Comparison of ENCODE assay signal across 13 cellular contexts in genomic region chr6:70673601-70674000, GRCh38. TPM values are rescaled to one million over a fixed set of nuclear protein-coding genes. Genes with fewer than 3 reads are reported as not detected.
DNase-seq lines count a peak whose midpoint lies in the region; ATAC-seq and TF ChIP-seq lines count a peak whose summit lies in the region.
"Had no signal": no experiment of that assay in that cellular context is flagged by ENCODE, and none has a peak within 500 bp of the region (broad histone marks: within the 10 kb centered on the region; RNA-seq: fewer than 3 reads in every experiment).

No MANE protein-coding gene starts in this region.

- POLR2A ChIA-PET in CD4-positive, alpha-beta T cell (lab: Charles Lee) = no interaction called here
- POLR2A ChIA-PET in CD4-positive, alpha-beta memory T cell (lab: Charles Lee; ENCODE audit: partially characterized antibody) = no interaction called here
- POLR2A ChIA-PET in A673 (lab: Charles Lee; ENCODE audit: low non-redundant PET) = no interaction called here

- H3K27me3 Mint-ChIP-seq in CD4-positive, alpha-beta T cell = no peaks in the 10 kb centered on the region
- no peaks in the 10 kb centered on the region for H3K27me3 Mint-ChIP-seq in activated naive CD8-positive, alpha-beta T cell treated with anti-CD3 and anti-CD28 coated beads, Interleukin-2, amount 50 U/mL, for 24 hours
- H3K27me3 Mint-ChIP-seq in CD4-positive, alpha-beta memory T cell = no peaks in the 10 kb centered on the region
- H3K27me3 Mint-ChIP-seq: dendritic cell treated with granulocyte-macrophage colony-stimulating factor and Interleukin-4, amounts not matched to agents 40 ng/mL and 50 ng/mL, for 4 days had no signal

- no peak overlapping the region for H3K4me3 Mint-ChIP-seq in CD4-positive, alpha-beta T cell
- peak overlapping the region; percentile 46 for H3K4me3 Mint-ChIP-seq in activated naive CD8-positive, alpha-beta T cell treated with anti-CD3 and anti-CD28 coated beads, Interleukin-2, amount 50 U/mL, for 24 hours
- peak overlapping the region in 4 of 8 donors; percentile 16 to 71 (median 56) for H3K4me3 Mint-ChIP-seq in CD4-positive, alpha-beta memory T cell
- H3K4me3 Mint-ChIP-seq: dendritic cell treated with granulocyte-macrophage colony-stimulating factor and Interleukin-4, amounts not matched to agents 40 ng/mL and 50 ng/mL, for 4 days had no signal

- H3K36me3 ChIP-seq in HUES6 (ENCODE audit: control insufficient read depth, insufficient read depth, low read length) = no peaks in the 10 kb centered on the region
- H3K36me3 ChIP-seq in CD4-positive, alpha-beta memory T cell (ENCODE audit: insufficient read depth, low read length) = no peaks in the 10 kb centered on the region
- H3K36me3 ChIP-seq in A673 (ENCODE audit: insufficient read depth, low read length, poor library complexity, severe bottlenecking) = no peaks in the 10 kb centered on the region
- no peaks in the 10 kb centered on the region for H3K36me3 ChIP-seq in left lung

- BruUV-seq in A673 (replicated peaks; lab: Mats Ljungman, UMichigan) = no TSS peak

- H3K9me3 ChIP-seq in CD4-positive, alpha-beta T cell (ENCODE audit: control insufficient read depth, low read length) = no peaks in the 10 kb centered on the region
- H3K9me3 ChIP-seq in HUES6 (ENCODE audit: control insufficient read depth, insufficient read depth, low read depth, low read length) = peaks cover 4% of the 10 kb centered on the region; the same call in 1 of the 2 replicates
- H3K9me3 ChIP-seq in CD4-positive, alpha-beta memory T cell (ENCODE audit: control insufficient read depth in 1 of 2, low read length in 2 of 2) = no peaks in the 10 kb centered on the region
- H3K9me3 ChIP-seq in A673 (ENCODE audit: low read depth, low read length, poor library complexity, severe bottlenecking) = no peaks in the 10 kb centered on the region
- no peaks in the 10 kb centered on the region for H3K9me3 ChIP-seq in left lung

- intact Hi-C loops in CD4-positive, alpha-beta T cell (cut with DNase I, micrococcal nuclease) = no loop called here
- intact Hi-C loops in CD4-positive, alpha-beta memory T cell (cut with micrococcal nuclease) = no loop called here
- intact Hi-C loops in A673 (cut with micrococcal nuclease; ENCODE audit: unreplicated experiment) (no loop called here), left lung (cut with DNase I) (no loop called here)

- H3K27me3 ChIP-seq in CD4-positive, alpha-beta T cell (ENCODE audit: control insufficient read depth, insufficient read depth, low read length) = no peaks in the 10 kb centered on the region
- H3K27me3 ChIP-seq in HUES6 (ENCODE audit: control insufficient read depth, insufficient read depth, low read length) (no peaks in the 10 kb centered on the region), A673 (replicated peaks; ENCODE audit: insufficient read depth, low read depth, low read length, poor library complexity) (no peaks in the 10 kb centered on the region), left lung (no peaks in the 10 kb centered on the region)
- H3K27me3 ChIP-seq in CD4-positive, alpha-beta memory T cell (ENCODE audit: insufficient read depth, low read length) = no peaks in the 10 kb centered on the region

- no peak for ATAC-seq in CD4-positive, alpha-beta T cell (ENCODE audit: poor library complexity)
- ATAC-seq in activated naive CD8-positive, alpha-beta T cell treated with anti-CD3 and anti-CD28 coated beads, Interleukin-2, amount 50 U/mL, for 24 hours = peak; percentile 80
- no peak for ATAC-seq in left lung
- ATAC-seq: sciatic nerve had no signal

- no peak for TF ChIP-seq CTCF in CD4-positive, alpha-beta T cell (IDR thresholded peaks at IDR 0.05)
- TF ChIP-seq CTCF in A673 (conservative IDR thresholded peaks at IDR 0.05; ENCODE audit: low read depth, low read length) (no peak), left lung (IDR thresholded peaks at IDR 0.05) (no peak)

- H3K4me1 ChIP-seq in HUES6 (ENCODE audit: control insufficient read depth, insufficient read depth, low read length) = peaks cover 30% of the 10 kb centered on the region
- H3K4me1 ChIP-seq in CD4-positive, alpha-beta memory T cell (ENCODE audit: insufficient read depth, low read length) = peaks cover 84% of the 10 kb centered on the region
- H3K4me1 ChIP-seq in A673 (ENCODE audit: insufficient read depth, low read length, poor library complexity, severe bottlenecking) = no peaks in the 10 kb centered on the region
- peaks cover 0 to 27% of the 10 kb centered on the region in 2 donors for H3K4me1 ChIP-seq in left lung

- no peaks in the 10 kb centered on the region for H3K36me3 Mint-ChIP-seq in CD4-positive, alpha-beta T cell (ENCODE audit: low read depth)
- no peaks in the 10 kb centered on the region for H3K36me3 Mint-ChIP-seq in activated naive CD8-positive, alpha-beta T cell treated with anti-CD3 and anti-CD28 coated beads, Interleukin-2, amount 50 U/mL, for 24 hours (ENCODE audit: low read depth)
- peaks cover 0 to 6% of the 10 kb centered on the region in 2 donors for H3K36me3 Mint-ChIP-seq in CD4-positive, alpha-beta memory T cell

- peak overlapping the region; percentile 17 for H3K27ac Mint-ChIP-seq in CD4-positive, alpha-beta T cell
- H3K27ac Mint-ChIP-seq in activated naive CD8-positive, alpha-beta T cell treated with anti-CD3 and anti-CD28 coated beads, Interleukin-2, amount 50 U/mL, for 24 hours = no peak overlapping the region
- H3K27ac Mint-ChIP-seq in CD4-positive, alpha-beta memory T cell = peak overlapping the region in 2 of 7 donors; percentile 24 to 28
- H3K27ac Mint-ChIP-seq: dendritic cell treated with granulocyte-macrophage colony-stimulating factor and Interleukin-4, amounts not matched to agents 40 ng/mL and 50 ng/mL, for 4 days had no signal

- no peaks in the 10 kb centered on the region for H3K9me3 Mint-ChIP-seq in CD4-positive, alpha-beta T cell
- no peaks in the 10 kb centered on the region for H3K9me3 Mint-ChIP-seq in activated naive CD8-positive, alpha-beta T cell treated with anti-CD3 and anti-CD28 coated beads, Interleukin-2, amount 50 U/mL, for 24 hours
- peaks cover 0 to 2% (median 0%) of the 10 kb centered on the region in 8 donors for H3K9me3 Mint-ChIP-seq in CD4-positive, alpha-beta memory T cell
- H3K9me3 Mint-ChIP-seq: dendritic cell treated with granulocyte-macrophage colony-stimulating factor and Interleukin-4, amounts not matched to agents 40 ng/mL and 50 ng/mL, for 4 days had no signal

- no peak overlapping the region for H3K9ac ChIP-seq in HUES6 (ENCODE audit: low read length)

- no peak for DNase-seq in CD4-positive, alpha-beta T cell
- no peak for DNase-seq in activated naive CD8-positive, alpha-beta T cell treated with anti-CD3 and anti-CD28 coated beads, Interleukin-2, amount 50 U/mL, for 24 hours
- peak; percentile 22 for DNase-seq in glomerular visceral epithelial cell (ENCODE audit: extremely low spot score)
- no peak for DNase-seq in CD4-positive, alpha-beta memory T cell
- no peak for DNase-seq in activated effector memory CD4-positive, alpha-beta T cell treated with Interleukin-2 at 50 U/mL for 16 hours
- DNase-seq in A673 (ENCODE audit: low spot score) = no peak
- DNase-seq in left lung = no peak
- DNase-seq: activated effector memory CD4-positive, alpha-beta T cell treated with anti-CD3 and anti-CD28 coated beads, Interleukin-2, amount 50 U/mL, for 16 hours; COR-L47; NCI-H187 had no signal

- peaks cover 76% of the 10 kb centered on the region for H3K4me1 Mint-ChIP-seq in CD4-positive, alpha-beta T cell (ENCODE audit: low read depth)
- peaks cover 57% of the 10 kb centered on the region for H3K4me1 Mint-ChIP-seq in activated naive CD8-positive, alpha-beta T cell treated with anti-CD3 and anti-CD28 coated beads, Interleukin-2, amount 50 U/mL, for 24 hours
- H3K4me1 Mint-ChIP-seq in CD4-positive, alpha-beta memory T cell = peaks cover 57 to 88% (median 65%) of the 10 kb centered on the region in 4 donors

- H3K27ac ChIP-seq in CD4-positive, alpha-beta T cell (ENCODE audit: low read depth, low read length) = no peak overlapping the region
- H3K27ac ChIP-seq in HUES6 (ENCODE audit: low read depth, low read length) (peak overlapping the region; percentile 46), A673 (ENCODE audit: low read depth, low read length, poor library complexity, severe bottlenecking) (no peak overlapping the region), left lung (no peak overlapping the region)
- no peak overlapping the region for H3K27ac ChIP-seq in CD4-positive, alpha-beta memory T cell (ENCODE audit: low read depth, low read length)

- CTCF ChIA-PET in CD4-positive, alpha-beta T cell (lab: Charles Lee) = no interaction called here
- CTCF ChIA-PET in CD4-positive, alpha-beta memory T cell (lab: Charles Lee; ENCODE audit: partially characterized antibody) = interaction anchor here (0.9 to 1.3 kb wide), 3 partner anchors 12 to 20 kb away, joined by 3 to 4 read pairs (median 4); no protein-coding TSS in a partner anchor
- CTCF ChIA-PET in A673 (lab: Charles Lee) = no interaction called here

- H3K4me3 ChIP-seq in HUES6 (ENCODE audit: low read depth, low read length) (no peak overlapping the region), A673 (ENCODE audit: low read depth, low read length, poor library complexity, severe bottlenecking) (no peak overlapping the region), left lung (no peak overlapping the region)
- H3K4me3 ChIP-seq in CD4-positive, alpha-beta memory T cell (ENCODE audit: low read length in 2 of 2) = no peak overlapping the region

RNA-seq across cellular contexts. Expression of gene SMAP1, which starts 5.9 kb away (rescaled TPM):
- 10 to 100 TPM; 20.0 to 22.5 TPM for total RNA-seq in CD4-positive, alpha-beta T cell
- total RNA-seq in CD4-positive, alpha-beta memory T cell = 10 to 100 TPM; 25.5 to 29.7 TPM
- 10 to 100 TPM; 27.0 to 38.4 TPM for polyA plus RNA-seq in CD4-positive, alpha-beta memory T cell
- total RNA-seq in A673 (2021) = 23.2 and 23.7 TPM in 2 replicates
- 10 to 100 TPM; 26.6 to 27.2 TPM for total RNA-seq in left lung
